9 cellular contexts compared by ENCODE assay signal in the genomic region with DNA sequence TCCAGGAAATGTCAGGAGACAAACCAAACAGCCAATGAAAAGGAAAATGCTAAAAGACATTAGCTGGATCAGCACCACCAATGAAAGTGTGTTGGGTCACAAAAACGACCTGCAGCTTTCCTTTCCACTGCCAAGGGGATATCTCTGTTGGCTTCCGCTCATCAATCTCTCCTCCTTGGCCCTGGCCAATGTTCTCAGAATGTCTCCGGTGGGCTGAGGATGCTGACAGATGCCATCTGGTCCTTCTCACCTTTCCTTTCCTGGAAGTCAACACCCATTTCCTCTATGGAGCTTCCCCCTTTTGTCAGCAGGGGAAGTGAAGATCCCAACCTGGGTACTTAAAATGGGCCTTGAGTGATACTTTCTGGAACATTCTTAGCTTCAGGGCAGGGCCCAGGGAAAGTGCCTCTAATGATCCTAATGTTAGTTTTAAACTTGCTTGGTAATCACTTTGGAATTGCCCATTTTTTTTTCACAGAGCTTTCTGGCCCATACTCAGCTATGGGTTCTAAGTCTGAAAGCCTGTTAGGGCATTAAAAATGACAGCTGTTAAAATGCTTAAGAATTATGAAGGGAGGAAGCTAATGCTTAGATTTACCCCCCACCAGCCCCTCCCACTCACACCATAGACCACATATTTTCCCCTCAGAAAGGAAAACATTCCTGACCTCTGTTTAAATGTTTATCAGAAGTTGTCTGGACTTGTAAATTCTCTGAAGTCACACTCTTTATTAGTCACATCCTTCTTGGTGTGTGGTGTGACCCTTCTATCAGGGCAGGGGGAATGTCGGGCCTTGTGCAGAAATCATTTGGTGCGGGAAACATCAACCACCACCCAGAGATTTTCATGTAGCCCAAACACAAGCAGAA. TPM values are rescaled to one million over a fixed set of nuclear protein-coding genes. Genes with fewer than 3 reads are reported as not detected.
DNase-seq lines count a peak whose midpoint lies in the region; ATAC-seq, FAIRE-seq and TF ChIP-seq lines count a peak whose summit lies in the region.
"Had no signal": no experiment of that assay in that cellular context is flagged by ENCODE, and none has a peak within 500 bp of the region (broad histone marks: within the 10 kb centered on the region; RNA-seq: fewer than 3 reads in every experiment).

No MANE protein-coding gene starts in this region.

- peak; percentile 34 for ATAC-seq in body of pancreas
- ATAC-seq in HG03432 (IDR thresholded peaks at IDR 0.05; ENCODE audit: unreplicated experiment): no peak

- no peaks in the 10 kb centered on the region for H3K9me3 ChIP-seq in body of pancreas
- H3K9me3 ChIP-seq in skeletal muscle tissue (ENCODE audit: control insufficient read depth in 3 of 3, low read length in 3 of 3): no peaks in the 10 kb centered on the region

- peaks cover 42% of the 10 kb centered on the region for H3K4me1 ChIP-seq in body of pancreas
- peaks cover 5 to 19% (median 9%) of the 10 kb centered on the region in 3 donors for H3K4me1 ChIP-seq in skeletal muscle tissue (ENCODE audit: control insufficient read depth in 3 of 3, insufficient read depth in 3 of 3, low read length in 3 of 3)

- H3K4me3 ChIP-seq in body of pancreas (no peak overlapping the region), skeletal muscle tissue (ENCODE audit: low read length in 3 of 3) (no peak overlapping the region)

- peak overlapping the region; percentile 57 to 93 (median 87) for H3K27ac Mint-ChIP-seq in immature natural killer cell
- H3K27ac Mint-ChIP-seq: activated B cell treated with CpG ODN at 0.5 μM for 24 hours had no signal

- no peak for FAIRE-seq in H54 (lab: Jason Lieb, UNC)

- no peaks in the 10 kb centered on the region for H3K27me3 Mint-ChIP-seq in immature natural killer cell (ENCODE audit: low read depth in 3 of 3)

- H3K27ac ChIP-seq in body of pancreas: peak overlapping the region; percentile 37 to 76 (median 56)
- H3K27ac ChIP-seq in skeletal muscle tissue (ENCODE audit: low read depth, low read length): peak overlapping the region; percentile 82

- no peak for TF ChIP-seq CTCF in body of pancreas (IDR thresholded peaks at IDR 0.05)

- H3K4me3 Mint-ChIP-seq in immature natural killer cell: peak overlapping the region; percentile 33 to 79 (median 65)
- H3K4me3 Mint-ChIP-seq: activated B cell treated with CpG ODN at 0.5 μM for 24 hours had no signal

- 60 to 74% methylated on average over 5 of the region's 5 CpGs for WGBS in body of pancreas, 2 donors

- no peaks in the 10 kb centered on the region for H3K36me3 Mint-ChIP-seq in immature natural killer cell

- no peak for TF ChIP-seq POLR2A in H54 (IDR thresholded peaks at IDR 0.05; ENCODE audit: low read depth, low read length)
- no peak for TF ChIP-seq POLR2A in body of pancreas (IDR thresholded peaks at IDR 0.05)

- no peaks in the 10 kb centered on the region for H3K27me3 ChIP-seq in body of pancreas
- H3K27me3 ChIP-seq in skeletal muscle tissue (ENCODE audit: control insufficient read depth in 3 of 3, insufficient read depth in 3 of 3, low read length in 3 of 3): no peaks in the 10 kb centered on the region

- peak; percentile 23 for DNase-seq in H54 (ENCODE audit: insufficient read length, low spot score)
- no peak for DNase-seq in body of pancreas
- peak; percentile 24 to 25 (median 25) for DNase-seq in immature natural killer cell
- no peak for DNase-seq in C1 segment of cervical spinal cord (lab: John Stamatoyannopoulos, UW)
- DNase-seq in SHP77 treated with DMSO at 0.1 percent for 48 hours (lab: John Stamatoyannopoulos, UW): no peak
- DNase-seq in medulla oblongata (ENCODE audit: extremely low spot score): no peak
- DNase-seq: activated B cell treated with CpG ODN at 0.5 μM for 24 hours had no signal

- intact Hi-C loops in body of pancreas (cut with DNase I): no loop called here

- H3K9me3 Mint-ChIP-seq in immature natural killer cell: no peaks in the 10 kb centered on the region
- H3K9me3 Mint-ChIP-seq: activated B cell treated with CpG ODN at 0.5 μM for 24 hours had no signal

- H3K36me3 ChIP-seq in body of pancreas (replicated peaks in 1 of 2; ENCODE audit: insufficient read depth in 1 of 2, low read depth in 2 of 2) (no peaks in the 10 kb centered on the region), skeletal muscle tissue (ENCODE audit: control insufficient read depth in 3 of 3, insufficient read depth in 3 of 3, low read length in 3 of 3) (no peaks in the 10 kb centered on the region)

- H3K4me1 Mint-ChIP-seq in immature natural killer cell: peaks cover 81 to 86% of the 10 kb centered on the region in 2 donors
- H3K4me1 Mint-ChIP-seq: activated B cell treated with CpG ODN at 0.5 μM for 24 hours had no signal

- H3K9ac ChIP-seq in skeletal muscle tissue (ENCODE audit: low read depth in 1 of 3, low read length in 3 of 3): no peak overlapping the region

RNA-seq across cellular contexts. Expression of a gene that starts 29.2 kb away (rescaled TPM):
- 1,000 to 10,000 TPM in 1 of 2 donors, 100 to 1,000 TPM in 1; 758 to 1,249 TPM for total RNA-seq in body of pancreas
- polyA plus RNA-seq in immature natural killer cell: 100 to 1,000 TPM; 192 to 270 (median 246) TPM
- 66.8 TPM for total RNA-seq in skeletal muscle tissue
- total RNA-seq: activated B cell treated with CpG ODN at 0.5 μM for 24 hours had no signal

Comparison
In these comparisons a context has a peak if more than half of its experiments do, and no peak if none do; other contexts are left out.
1. DNase-seq: peak in H54 (single experiment) and immature natural killer cell (3 of 3); none in body of pancreas (0 of 4), C1 segment of cervical spinal cord (0 of 14), SHP77 treated with DMSO at 0.1 percent for 48 hours (single experiment) and medulla oblongata (single experiment).
2. RNA of a gene that starts 29.2 kb away (total RNA-seq): 758 to 1,249 TPM in body of pancreas; 66.8 TPM in skeletal muscle tissue (single experiment); every median in the first group is over 10 times any median in the second.